Comparison of ENCODE assay signal across 19 cellular contexts in the genomic region with DNA sequence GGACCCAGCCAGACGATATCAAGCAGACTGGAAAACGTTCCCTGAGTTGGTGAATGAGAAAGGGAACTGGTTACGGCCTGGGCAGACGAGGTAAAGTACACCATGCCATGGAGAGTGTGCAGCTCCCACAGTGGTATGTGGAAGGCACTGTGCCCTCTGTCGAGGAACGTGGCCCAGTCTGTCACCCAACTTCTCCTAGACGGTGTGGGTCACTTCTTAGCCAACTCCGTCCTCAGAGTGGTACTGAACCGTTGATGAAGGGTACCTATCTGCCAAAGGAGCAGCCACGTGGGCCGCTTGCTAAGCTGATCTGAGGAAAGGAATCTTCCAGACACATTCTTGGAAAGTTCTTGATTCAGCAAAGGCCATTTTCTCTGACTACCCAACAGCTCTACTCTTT. TPM values are rescaled to one million over a fixed set of nuclear protein-coding genes. Genes with fewer than 3 reads are reported as not detected.
DNase-seq lines count a peak whose midpoint lies in the region; ATAC-seq, FAIRE-seq and TF ChIP-seq lines count a peak whose summit lies in the region.
"Had no signal": no experiment of that assay in that cellular context is flagged by ENCODE, and none has a peak within 500 bp of the region (broad histone marks: within the 10 kb centered on the region; RNA-seq: fewer than 3 reads in every experiment).

No MANE protein-coding gene starts in this region.

- H3K27me3 ChIP-seq in bronchial epithelial cell (ENCODE audit: control insufficient read depth, insufficient read depth, low read length) (no peaks in the 10 kb centered on the region), WERI-Rb-1 (ENCODE audit: insufficient read depth, low read depth, severe bottlenecking) (no peaks in the 10 kb centered on the region)

- DNase-seq in HTR-8/SVneo (ENCODE audit: insufficient read length, low spot score) (no peak), bronchial epithelial cell (ENCODE audit: low read depth) (no peak), islet precursor cell (peak; percentile 17), WERI-Rb-1 (no peak)
- DNase-seq: 8988T; C1 segment of cervical spinal cord; Calu3; CD4-positive, alpha-beta memory T cell; COR-L47; DMS53; DND-41; GM23248; H9 had no signal

- no peak for TF ChIP-seq CTCF in bronchial epithelial cell (IDR thresholded peaks at IDR 0.05; ENCODE audit: insufficient read depth, low read length, severe bottlenecking)
- no peak for TF ChIP-seq CTCF in WERI-Rb-1 (IDR thresholded peaks at IDR 0.05; ENCODE audit: low read depth, low read length)

- no peaks in the 10 kb centered on the region for H3K36me3 ChIP-seq in bronchial epithelial cell (ENCODE audit: control insufficient read depth, insufficient read depth, low read length)
- no peaks in the 10 kb centered on the region for H3K36me3 ChIP-seq in WERI-Rb-1

- FAIRE-seq in HTR-8/SVneo (lab: Jason Lieb, UNC): peak; percentile 13
- FAIRE-seq in bronchial epithelial cell (lab: Jason Lieb, UNC): peak; percentile 70
- FAIRE-seq: A549, G401.6, GM12892 had no signal

- ATAC-seq in GM19397 (IDR thresholded peaks at IDR 0.05; ENCODE audit: unreplicated experiment): no peak
- ATAC-seq in HG03571 (IDR thresholded peaks at IDR 0.05; ENCODE audit: unreplicated experiment): no peak
- ATAC-seq: A549, HCT116 had no signal

- H3K9me3 ChIP-seq in WERI-Rb-1 (ENCODE audit: severe bottlenecking): no peaks in the 10 kb centered on the region
- H3K9me3 ChIP-seq: A549 had no signal

- no peak overlapping the region for H3K4me3 ChIP-seq in bronchial epithelial cell (ENCODE audit: low read depth, low read length)
- no peak overlapping the region for H3K4me3 ChIP-seq in WERI-Rb-1 (ENCODE audit: low read depth, low read length)
- H3K4me3 ChIP-seq: A549, GM23248 had no signal

- H3K27ac ChIP-seq in WERI-Rb-1: no peak overlapping the region
- H3K27ac ChIP-seq: A549, GM23248 had no signal

RNA-seq across cellular contexts. Expression of gene AXIN2, which starts 56.0 kb away (rescaled TPM):
- total RNA-seq in bronchial epithelial cell: under 0.01 TPM in 1 of 2 replicates, not detected in the other
